23 cellular contexts compared by ENCODE assay signal in the genomic region with DNA sequence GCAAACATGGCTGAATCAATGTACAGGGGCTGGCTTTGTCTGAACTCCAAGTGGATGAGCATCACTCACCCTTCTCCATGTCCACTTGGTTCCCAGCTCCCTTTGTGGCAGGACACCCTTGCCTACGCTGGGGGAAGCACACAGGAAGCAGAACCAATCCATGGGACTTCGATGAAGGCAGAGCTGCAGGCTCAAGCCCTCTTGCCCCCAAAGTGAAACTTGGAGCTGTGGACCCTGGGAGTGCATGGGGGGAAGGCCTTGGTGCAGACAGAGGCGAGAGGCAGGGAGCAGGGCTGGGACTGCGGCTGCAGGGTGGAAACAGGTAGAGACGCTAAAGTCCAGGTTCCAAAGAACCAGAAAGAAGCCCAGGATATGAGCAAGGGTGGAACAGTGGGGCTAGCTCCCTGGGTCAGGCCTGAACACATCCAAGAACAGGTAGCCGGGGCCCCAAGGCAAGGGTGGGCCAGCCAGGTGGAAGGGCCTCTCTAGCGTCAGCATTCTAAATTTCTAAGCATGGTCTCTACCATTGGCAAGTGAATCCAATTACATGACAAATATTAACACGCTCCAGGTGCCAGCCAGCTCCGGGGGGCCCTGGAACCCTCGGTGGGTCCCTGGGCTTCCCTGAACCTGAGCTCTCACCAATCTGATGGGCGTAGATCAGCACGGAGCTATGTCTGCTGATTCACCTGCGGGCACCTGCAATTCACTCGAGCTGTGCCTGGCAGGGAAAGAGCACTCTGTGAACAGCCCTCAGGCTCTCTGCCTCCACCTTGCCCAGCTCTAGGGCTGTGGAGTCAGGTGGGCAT.
DNase-seq lines count a peak whose midpoint lies in the region; ATAC-seq and TF ChIP-seq lines count a peak whose summit lies in the region.
"Had no signal": no experiment of that assay in that cellular context is flagged by ENCODE, and none has a peak within 500 bp of the region (broad histone marks: within the 10 kb centered on the region; RNA-seq: fewer than 3 reads in every experiment).

No MANE protein-coding gene starts in this region.

- H3K9me3 ChIP-seq in neuronal stem cell (replicated peaks in 1 of 2; ENCODE audit: control insufficient read depth in 2 of 2, insufficient read depth in 1 of 2, low read depth in 1 of 2, low read length in 2 of 2): peaks cover 0 to 7% of the 10 kb centered on the region in 2 donors
- no peaks in the 10 kb centered on the region for H3K9me3 ChIP-seq in suprapubic skin
- H3K9me3 ChIP-seq: pancreas had no signal

- no CpG with 5 or more reads among the region's 14 CpGs for WGBS in neuronal stem cell (ENCODE audit: extremely low coverage in 2 of 2, insufficient read length in 2 of 2, insufficient replicate concordance in 1 of 2), 2 donors
- 89% methylated on average over 14 of the region's 14 CpGs for WGBS in suprapubic skin

- no peak for TF ChIP-seq CTCF in suprapubic skin (IDR thresholded peaks at IDR 0.05)
- TF ChIP-seq CTCF in omental fat pad (IDR thresholded peaks at IDR 0.05): no peak

- TF ChIP-seq EP300 in suprapubic skin (IDR thresholded peaks at IDR 0.05): no peak

- TF ChIP-seq POLR2A in suprapubic skin (IDR thresholded peaks at IDR 0.05): no peak

- ATAC-seq in omental fat pad (ENCODE audit: low FRiP score): no peak
- ATAC-seq: mucosa of descending colon; right cardiac atrium; stimulated activated memory B cell treated with anti-CD40 and anti-IgM and Interleukin-4, amounts not matched to agents 10 μg/mL and 1 μg/mL and 100 μg/mL, for 72 hours had no signal

- no peak overlapping the region for H4K8ac ChIP-seq in neuronal stem cell (ENCODE audit: low read depth, low read length)

- H3K23ac ChIP-seq in neuronal stem cell (ENCODE audit: low read depth, low read length, poor library complexity): no peak overlapping the region

- H3K27me3 ChIP-seq in neuronal stem cell (ENCODE audit: control insufficient read depth in 3 of 3, insufficient read depth in 3 of 3, low read depth in 1 of 3, low read length in 3 of 3) (no peaks in the 10 kb centered on the region), suprapubic skin (peaks cover 32% of the 10 kb centered on the region)
- H3K27me3 ChIP-seq: pancreas had no signal

- H3K14ac ChIP-seq in neuronal stem cell (ENCODE audit: low read length): no peak overlapping the region

- H2BK120ac ChIP-seq in neuronal stem cell (ENCODE audit: low read depth, low read length): no peak overlapping the region

- H3K4me1 ChIP-seq in neuronal stem cell (ENCODE audit: control insufficient read depth in 2 of 2, insufficient read depth in 1 of 2, low read depth in 1 of 2, low read length in 2 of 2): peaks cover 0 to 3% of the 10 kb centered on the region in 2 donors
- H3K4me1 ChIP-seq in suprapubic skin: no peaks in the 10 kb centered on the region
- H3K4me1 ChIP-seq: pancreas had no signal

- no peak overlapping the region for H3K27ac ChIP-seq in neuronal stem cell (replicated peaks; ENCODE audit: low read length)
- no peak overlapping the region for H3K27ac ChIP-seq in suprapubic skin
- H3K27ac ChIP-seq: pancreas had no signal

- no peak overlapping the region for H2BK5ac ChIP-seq in neuronal stem cell (ENCODE audit: low read length)

- H2AFZ ChIP-seq in neuronal stem cell (ENCODE audit: low read length): no peak overlapping the region

- H3K4ac ChIP-seq in neuronal stem cell (ENCODE audit: low read length): no peak overlapping the region

- H2BK12ac ChIP-seq in neuronal stem cell (ENCODE audit: low read length): no peak overlapping the region

- H3K36me3 ChIP-seq in neuronal stem cell (replicated peaks in 1 of 2; ENCODE audit: control insufficient read depth in 2 of 2, insufficient read depth in 2 of 2, low read length in 2 of 2) (no peaks in the 10 kb centered on the region), suprapubic skin (no peaks in the 10 kb centered on the region)
- H3K36me3 ChIP-seq: pancreas had no signal

- H3K4me2 ChIP-seq in neuronal stem cell (ENCODE audit: insufficient read depth, low read length, poor library complexity, severe bottlenecking): no peak overlapping the region

- H3K18ac ChIP-seq in neuronal stem cell (ENCODE audit: low read length): no peak overlapping the region

- peak; percentile 42 for DNase-seq in activated effector memory CD4-positive, alpha-beta T cell treated with anti-CD3 and anti-CD28 coated beads, Interleukin-2, amount 50 U/mL, for 16 hours
- DNase-seq in activated effector memory CD4-positive, alpha-beta T cell treated with Interleukin-2 at 50 U/mL for 16 hours: no peak
- DNase-seq in activated CD8-positive, alpha-beta memory T cell treated with anti-CD3 and anti-CD28 coated beads, Interleukin-2, amount 50 U/mL, for 48 hours: peak; percentile 12
- no peak for DNase-seq in neuronal stem cell (ENCODE audit: low spot score)
- peak; percentile 22 for DNase-seq in ureter (ENCODE audit: low spot score)
- DNase-seq in suprapubic skin (ENCODE audit: low spot score in 2 of 2): no peak
- no peak for DNase-seq in omental fat pad (ENCODE audit: low spot score)
- DNase-seq: ACHN; DMS53; effector CD4-positive, alpha-beta T cell; GDM1; IMR-90; mucosa of descending colon; NCI-H1048; NCI-H187; SHP77 treated with DMSO at 0.1 percent for 48 hours; stimulated activated CD4-positive, alpha-beta T cell treated with anti-CD3 and anti-CD28 coated beads, Interleukin-4, amount 100 ng/mL, for 24 hours; SW 1271; T-helper 9 cell had no signal

- no peak overlapping the region for H2BK15ac ChIP-seq in neuronal stem cell (ENCODE audit: low read length)

- no peak overlapping the region for H4K91ac ChIP-seq in neuronal stem cell (ENCODE audit: low read depth, low read length, poor library complexity)

- H2AK5ac ChIP-seq in neuronal stem cell (ENCODE audit: low read depth, low read length): peak overlapping the region; percentile 86

- H3K4me3 ChIP-seq in neuronal stem cell (ENCODE audit: low read length in 2 of 2) (peak overlapping the region in 1 of 2 donors; percentile 19), suprapubic skin (no peak overlapping the region)
- H3K4me3 ChIP-seq: lung, mucosa of descending colon, pancreas had no signal

- H3K9ac ChIP-seq in neuronal stem cell (ENCODE audit: low read depth, low read length, poor library complexity): no peak overlapping the region

- H3K79me1 ChIP-seq in neuronal stem cell (ENCODE audit: low read depth, low read length): no peaks in the 10 kb centered on the region

Comparison
In these comparisons a context has a peak if more than half of its experiments do, and no peak if none do; other contexts are left out.
1. DNase-seq: peak in activated effector memory CD4-positive, alpha-beta T cell treated with anti-CD3 and anti-CD28 coated beads, Interleukin-2, amount 50 U/mL, for 16 hours (single experiment), activated CD8-positive, alpha-beta memory T cell treated with anti-CD3 and anti-CD28 coated beads, Interleukin-2, amount 50 U/mL, for 48 hours (single experiment) and ureter (single experiment); none in activated effector memory CD4-positive, alpha-beta T cell treated with Interleukin-2 at 50 U/mL for 16 hours (single experiment), neuronal stem cell (single experiment), suprapubic skin (0 of 2) and omental fat pad (single experiment).